1 cellular context compared by ENCODE assay signal in the genomic region with DNA sequence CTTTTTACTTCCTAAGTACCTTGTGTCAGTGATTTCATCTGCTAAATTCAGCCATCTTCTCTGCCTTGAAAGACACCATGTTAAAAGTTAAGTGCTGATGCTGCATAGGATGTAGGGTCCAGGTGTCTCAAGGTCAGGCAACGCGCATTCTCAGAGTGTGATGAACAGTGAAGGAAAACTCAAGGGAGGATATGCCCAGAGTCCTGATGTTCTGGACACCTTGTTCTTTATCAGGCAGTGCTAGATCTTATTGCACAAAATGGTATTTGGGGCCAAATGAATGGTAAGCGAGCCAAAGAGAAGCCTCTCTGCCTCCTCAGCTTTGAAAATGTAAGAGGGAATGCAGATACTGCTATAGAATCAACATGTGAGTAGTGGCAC.
TF ChIP-seq lines count a peak whose summit lies in the region.

No MANE protein-coding gene starts in this region.

TF ChIP-seq in HepG2, 621 proteins besides CTCF, POLR2A, EP300 and RAD21 (continued from another document):
- no peak for TF ChIP-seq ZNF609 (CRISPR knock-in tag; IDR thresholded peaks at IDR 0.05; ENCODE audit: borderline replicate concordance)
- no peak for TF ChIP-seq SETDB1 (CRISPR knock-in tag; IDR thresholded peaks at IDR 0.05; ENCODE audit: borderline replicate concordance)
- TF ChIP-seq ZSCAN12 (CRISPR knock-in tag; IDR thresholded peaks at IDR 0.05): no peak
- no peak for TF ChIP-seq MEF2D (CRISPR knock-in tag; IDR thresholded peaks at IDR 0.05)
- TF ChIP-seq SYNCRIP (IDR thresholded peaks at IDR 0.05; ENCODE audit: insufficient read depth, low read depth, low read length): no peak
- no peak for TF ChIP-seq RBAK (CRISPR knock-in tag; IDR thresholded peaks at IDR 0.05)
- no peak for TF ChIP-seq ZNF296 (CRISPR knock-in tag; conservative IDR thresholded peaks at IDR 0.05)
- no peak for TF ChIP-seq ATRX (CRISPR knock-in tag; IDR thresholded peaks at IDR 0.05; ENCODE audit: borderline replicate concordance)
- TF ChIP-seq ZNF569 (CRISPR knock-in tag; IDR thresholded peaks at IDR 0.05; ENCODE audit: borderline replicate concordance): no peak
- no peak for TF ChIP-seq ZNF230 (CRISPR knock-in tag; IDR thresholded peaks at IDR 0.05)
- no peak for TF ChIP-seq GATA4 (IDR thresholded peaks at IDR 0.05; ENCODE audit: borderline replicate concordance, low read depth)
- no peak for TF ChIP-seq THAP11 (CRISPR knock-in tag; IDR thresholded peaks at IDR 0.05)
- TF ChIP-seq ZNF276 (CRISPR knock-in tag; IDR thresholded peaks at IDR 0.05; ENCODE audit: low read depth): no peak
- no peak for TF ChIP-seq JDP2 (CRISPR knock-in tag; IDR thresholded peaks at IDR 0.05; ENCODE audit: borderline replicate concordance)
TF ChIP-seq in HepG2: peak in this region for 0.
